Comparison of ENCODE assay signal across 9 cellular contexts in the genomic region with DNA sequence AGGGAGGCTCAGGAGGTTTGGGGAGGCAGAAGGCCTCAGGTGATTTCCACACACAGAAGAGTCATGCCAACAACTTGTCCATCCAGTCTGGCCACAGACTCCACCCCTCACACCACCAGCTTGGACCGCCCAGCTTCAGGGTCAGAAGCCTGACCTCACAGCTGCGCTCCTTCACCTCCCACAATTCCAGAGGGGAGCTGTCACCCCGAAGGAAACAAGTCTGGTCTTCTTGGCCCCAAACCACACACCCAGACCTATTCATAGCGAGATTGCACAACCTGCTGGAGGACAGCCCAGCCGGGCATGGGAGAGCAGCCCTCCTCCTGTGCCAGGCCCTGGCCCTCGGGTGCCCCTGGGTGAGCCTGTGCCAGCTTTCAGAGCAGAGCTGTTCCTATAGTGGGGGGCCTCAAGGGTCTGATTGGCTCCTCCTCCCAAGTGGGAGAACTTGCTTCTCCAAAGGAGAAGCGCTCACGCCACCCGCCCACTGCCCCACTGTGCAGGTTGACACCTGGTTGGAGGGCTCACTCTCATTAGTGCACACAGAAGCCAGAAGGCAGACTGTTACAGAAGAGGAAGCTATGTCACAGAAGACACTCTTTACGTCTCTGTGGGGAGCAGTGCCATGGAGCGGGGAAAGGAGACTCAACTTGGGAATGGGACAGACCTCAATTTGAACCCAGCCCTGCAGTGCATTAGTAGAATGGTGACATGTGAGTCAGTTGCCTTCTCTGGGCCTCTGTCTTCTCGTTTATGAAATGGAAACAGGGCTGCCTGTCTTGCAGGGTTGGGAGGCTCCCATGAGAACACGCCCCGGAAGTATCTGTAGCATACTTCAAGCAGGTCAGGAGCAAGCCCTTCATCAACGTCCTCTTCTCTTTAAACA.
DNase-seq lines count a peak whose midpoint lies in the region; ATAC-seq, FAIRE-seq and TF ChIP-seq lines count a peak whose summit lies in the region.
"Had no signal": no experiment of that assay in that cellular context is flagged by ENCODE, and none has a peak within 500 bp of the region (broad histone marks: within the 10 kb centered on the region; RNA-seq: fewer than 3 reads in every experiment).

No MANE protein-coding gene starts in this region.

- TF ChIP-seq POLR2A in prostate gland (IDR thresholded peaks at IDR 0.05) = no peak

- H3K9me3 ChIP-seq in prostate gland = no peaks in the 10 kb centered on the region

- peak overlapping the region; percentile 1 to 14 for H3K27ac ChIP-seq in prostate gland

- FAIRE-seq in RCC 7860 (lab: Jason Lieb, UNC) (peak; percentile 86), GM19239 (lab: Jason Lieb, UNC) (no peak)

- H3K4me3 ChIP-seq in foreskin fibroblast (ENCODE audit: low read depth in 1 of 2, low read length in 2 of 2) (no peak overlapping the region), prostate gland (no peak overlapping the region)

- peak; percentile 57 for DNase-seq in Daoy (ENCODE audit: low read depth)
- DNase-seq in RCC 7860 (ENCODE audit: low spot score) = peak; percentile 91
- peak; percentile 98 for DNase-seq in foreskin fibroblast
- DNase-seq in prostate gland (ENCODE audit: low spot score) = peak; percentile 85
- DNase-seq in GM19239 (ENCODE audit: insufficient read length, low spot score) = no peak
- DNase-seq in NCI-H446 treated with DMSO at 0.1 percent for 48 hours (lab: John Stamatoyannopoulos, UW) = no peak
- DNase-seq in NCI-H1105 (lab: John Stamatoyannopoulos, UW) = no peak
- DNase-seq: naive B cell had no signal

- peaks cover 5% of the 10 kb centered on the region for H3K4me1 ChIP-seq in prostate gland (replicated peaks)

- 46% methylated on average over 15 of the region's 15 CpGs for WGBS in prostate gland

- TF ChIP-seq CTCF in foreskin fibroblast (IDR thresholded peaks at IDR 0.05; ENCODE audit: low read depth, low read length) = no peak
- TF ChIP-seq CTCF in prostate gland (IDR thresholded peaks at IDR 0.05) = no peak

- intact Hi-C loops in prostate gland (cut with DNase I) = no loop called here

- H3K27me3 ChIP-seq in prostate gland (replicated peaks; ENCODE audit: insufficient read depth) = no peaks in the 10 kb centered on the region

- ATAC-seq in GM19397 (IDR thresholded peaks at IDR 0.05; ENCODE audit: unreplicated experiment) = no peak

- no peaks in the 10 kb centered on the region for H3K36me3 ChIP-seq in prostate gland

Comparison
In these comparisons a context has a peak if more than half of its experiments do, and no peak if none do; other contexts are left out.
1. DNase-seq: peak in Daoy (single experiment), RCC 7860 (single experiment), foreskin fibroblast (2 of 2) and prostate gland (single experiment); none in GM19239 (single experiment), NCI-H446 treated with DMSO at 0.1 percent for 48 hours (single experiment) and NCI-H1105 (single experiment).